Comparison of ENCODE assay signal across 5 cellular contexts in genomic region chr2:96059443-96059842, GRCh38. TPM values are rescaled to one million over a fixed set of nuclear protein-coding genes. Genes with fewer than 3 reads are reported as not detected.
"Had no signal": no experiment of that assay in that cellular context is flagged by ENCODE, and none has a peak within 500 bp of the region (broad histone marks: within the 10 kb centered on the region; RNA-seq: fewer than 3 reads in every experiment).

No MANE protein-coding gene starts in this region.

RNA-seq across cellular contexts. Expression of gene GPAT2, which starts 24.7 kb away (rescaled TPM):
- total RNA-seq: HT-29, HT1080 had no signal

RNA-seq across cellular contexts. Expression of gene ADRA2B, which starts 56.9 kb away (rescaled TPM):
- total RNA-seq: HT1080, IMR-90, K562 had no signal
- polyA plus RNA-seq: IgD-negative memory B cell, IMR-90, K562 had no signal
